In the genomic region with DNA sequence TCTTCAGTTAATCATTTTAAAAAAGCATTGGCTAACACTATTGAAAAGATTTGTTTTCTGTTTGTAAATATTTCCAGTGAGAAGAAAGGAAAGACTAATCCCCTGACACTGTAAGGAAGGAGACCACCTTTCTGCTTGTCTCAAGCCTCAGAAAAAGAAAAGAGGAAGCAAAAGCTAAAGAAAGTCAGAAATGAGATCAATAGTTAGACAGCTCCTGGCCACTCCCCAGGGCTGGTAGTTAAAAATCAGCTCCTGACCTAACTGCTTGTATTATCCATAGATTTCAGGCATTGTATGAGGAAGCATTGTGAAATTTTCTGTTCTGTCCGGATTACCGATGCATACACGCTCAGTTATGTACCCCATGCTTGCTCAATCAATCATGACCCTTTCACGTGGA, we compare ENCODE assay signal across 29 cellular contexts.
A peak's percentile ranks its signal among the peaks of the same experiment; 100 is the strongest.
DNase-seq lines count a peak whose midpoint lies in the region; ATAC-seq and TF ChIP-seq lines count a peak whose summit lies in the region.
"Had no signal": no experiment of that assay in that cellular context is flagged by ENCODE, and none has a peak within 500 bp of the region (broad histone marks: within the 10 kb centered on the region; RNA-seq: fewer than 3 reads in every experiment).

No MANE protein-coding gene starts in this region.

- peak overlapping the region; percentile 86 for H3K27ac Mint-ChIP-seq in activated T-helper 17 cell treated with anti-CD3 and anti-CD28 coated beads, Interleukin-2, amount 50 U/mL, for 72 hours
- no peak overlapping the region for H3K27ac Mint-ChIP-seq in naive thymus-derived CD4-positive, alpha-beta T cell
- H3K27ac Mint-ChIP-seq: H9, HFFc6 had no signal

- no peaks in the 10 kb centered on the region for H3K27me3 Mint-ChIP-seq in activated T-helper 17 cell treated with anti-CD3 and anti-CD28 coated beads, Interleukin-2, amount 50 U/mL, for 72 hours
- no peaks in the 10 kb centered on the region for H3K27me3 Mint-ChIP-seq in naive thymus-derived CD4-positive, alpha-beta T cell
- H3K27me3 Mint-ChIP-seq: CD4-positive, alpha-beta memory T cell had no signal

- no peak overlapping the region for H2AFZ ChIP-seq in MM.1S (ENCODE audit: low read length)
- H2AFZ ChIP-seq: GM23248 had no signal

- no peak for DNase-seq in MM.1S
- DNase-seq in naive thymus-derived CD4-positive, alpha-beta T cell = no peak
- no peak for DNase-seq in NCI-H1694 (lab: John Stamatoyannopoulos, UW)
- DNase-seq in NCI-H524 treated with DMSO at 0.1 percent for 48 hours (lab: John Stamatoyannopoulos, UW) = no peak
- no peak for DNase-seq in HCEC 1CT
- DNase-seq in activated gamma-delta T cell treated with Interleukin-2 at 50 U/mL for 16 hours = no peak
- DNase-seq: AML-193, C1 segment of cervical spinal cord, Caco-2, GM23248, H9, HFFc6, Kasumi-1, MV-4-11, NCI-H1105, NCI-H1436 treated with DMSO at 0.1 percent for 48 hours, NCI-H1930, NCI-H2107, NCI-H446, NCI-H526, NCI-H82, Peyer's patch, SHP77 treated with DMSO at 0.1 percent for 48 hours had no signal

- H3K9ac ChIP-seq in MM.1S (ENCODE audit: low read length) = no peak overlapping the region
- H3K9ac ChIP-seq: GM23248 had no signal

- TF ChIP-seq CTCF in MM.1S (IDR thresholded peaks at IDR 0.05; ENCODE audit: low read length) = no peak

- no peaks in the 10 kb centered on the region for H3F3A ChIP-seq in MM.1S (ENCODE audit: insufficient read depth, low read length)

- H4K20me1 ChIP-seq in MM.1S (ENCODE audit: insufficient read depth, low read length) = no peaks in the 10 kb centered on the region

- ATAC-seq in activated T-helper 17 cell treated with anti-CD3 and anti-CD28 coated beads, Interleukin-2, amount 50 U/mL, for 72 hours (replicated peaks) = no peak
- no peak for ATAC-seq in naive thymus-derived CD4-positive, alpha-beta T cell
- ATAC-seq: A549, GM12878, HepG2, K562 had no signal

- no peaks in the 10 kb centered on the region for H3K4me1 ChIP-seq in MM.1S (ENCODE audit: low read length)
- H3K4me1 ChIP-seq in naive thymus-derived CD4-positive, alpha-beta T cell (ENCODE audit: control insufficient read depth in 2 of 2, insufficient read depth in 2 of 2, low read length in 2 of 2) = no peaks in the 10 kb centered on the region
- H3K4me1 ChIP-seq: A549, Caco-2, Peyer's patch had no signal

- 0 out of 2 replicates have a peak, but pooled peaks cover 4% of the 10 kb centered on the region for H3K9me3 ChIP-seq in MM.1S (replicated peaks; ENCODE audit: insufficient read depth, low read length)
- H3K9me3 ChIP-seq in naive thymus-derived CD4-positive, alpha-beta T cell (ENCODE audit: control insufficient read depth in 2 of 3, low read length in 3 of 3) = no peaks in the 10 kb centered on the region
- H3K9me3 ChIP-seq: A549, Peyer's patch had no signal

- no peaks in the 10 kb centered on the region for H3K36me3 Mint-ChIP-seq in activated T-helper 17 cell treated with anti-CD3 and anti-CD28 coated beads, Interleukin-2, amount 50 U/mL, for 72 hours (ENCODE audit: low read depth)
- H3K36me3 Mint-ChIP-seq in naive thymus-derived CD4-positive, alpha-beta T cell = no peaks in the 10 kb centered on the region

- H3K27ac ChIP-seq in MM.1S (ENCODE audit: low read length) = no peak overlapping the region
- no peak overlapping the region for H3K27ac ChIP-seq in naive thymus-derived CD4-positive, alpha-beta T cell (ENCODE audit: low read depth, low read length)
- H3K27ac ChIP-seq: A549, GM23248, Peyer's patch had no signal

- H3K9me3 Mint-ChIP-seq in activated T-helper 17 cell treated with anti-CD3 and anti-CD28 coated beads, Interleukin-2, amount 50 U/mL, for 72 hours = peaks cover 4% of the 10 kb centered on the region
- H3K9me3 Mint-ChIP-seq in naive thymus-derived CD4-positive, alpha-beta T cell = peaks cover 0 to 21% (median 0%) of the 10 kb centered on the region in 11 donors
- H3K9me3 Mint-ChIP-seq: CD4-positive, alpha-beta memory T cell had no signal

- POLR2A ChIA-PET in naive thymus-derived CD4-positive, alpha-beta T cell (lab: Charles Lee) = no interaction called here

- no peak overlapping the region for H3K4me3 ChIP-seq in MM.1S (ENCODE audit: low read length)
- peak overlapping the region; percentile 34 for H3K4me3 ChIP-seq in naive thymus-derived CD4-positive, alpha-beta T cell (ENCODE audit: low read length)
- H3K4me3 ChIP-seq: A549, GM12878, GM23248, K562, Peyer's patch had no signal

- no peaks in the 10 kb centered on the region for H3K9me2 ChIP-seq in MM.1S (replicated peaks; ENCODE audit: insufficient read depth, low read length)

- no peaks in the 10 kb centered on the region for H3K79me2 ChIP-seq in MM.1S (ENCODE audit: low read length)

- H3K4me2 ChIP-seq in MM.1S (ENCODE audit: low read depth, low read length) = peak overlapping the region; percentile 27; the same call in 1 of the 2 replicates
- H3K4me2 ChIP-seq: A549 had no signal

- CTCF ChIA-PET in naive thymus-derived CD4-positive, alpha-beta T cell (lab: Charles Lee) = no interaction called here

- intact Hi-C loops in naive thymus-derived CD4-positive, alpha-beta T cell (cut with micrococcal nuclease) = no loop called here

- H3K4me1 Mint-ChIP-seq in activated T-helper 17 cell treated with anti-CD3 and anti-CD28 coated beads, Interleukin-2, amount 50 U/mL, for 72 hours = peaks cover 11% of the 10 kb centered on the region
- peaks cover 0 to 2% (median 0%) of the 10 kb centered on the region in 7 donors for H3K4me1 Mint-ChIP-seq in naive thymus-derived CD4-positive, alpha-beta T cell

- no peaks in the 10 kb centered on the region for H3K36me3 ChIP-seq in MM.1S (replicated peaks; ENCODE audit: insufficient read depth, low read length)
- no peaks in the 10 kb centered on the region for H3K36me3 ChIP-seq in naive thymus-derived CD4-positive, alpha-beta T cell (ENCODE audit: control insufficient read depth in 2 of 3, insufficient read depth in 3 of 3, low read length in 3 of 3)
- H3K36me3 ChIP-seq: Peyer's patch had no signal

- H3K27me3 ChIP-seq in MM.1S (replicated peaks; ENCODE audit: insufficient read depth, low read length) = no peaks in the 10 kb centered on the region
- no peaks in the 10 kb centered on the region for H3K27me3 ChIP-seq in naive thymus-derived CD4-positive, alpha-beta T cell (ENCODE audit: control insufficient read depth in 2 of 2, insufficient read depth in 2 of 2, low read length in 2 of 2)
- H3K27me3 ChIP-seq: Peyer's patch had no signal

- peak overlapping the region; percentile 68 for H3K4me3 Mint-ChIP-seq in activated T-helper 17 cell treated with anti-CD3 and anti-CD28 coated beads, Interleukin-2, amount 50 U/mL, for 72 hours
- no peak overlapping the region for H3K4me3 Mint-ChIP-seq in naive thymus-derived CD4-positive, alpha-beta T cell
- H3K4me3 Mint-ChIP-seq: H9, HFFc6 had no signal
